ENCODE assay signal across 14 cellular contexts in the genomic region with DNA sequence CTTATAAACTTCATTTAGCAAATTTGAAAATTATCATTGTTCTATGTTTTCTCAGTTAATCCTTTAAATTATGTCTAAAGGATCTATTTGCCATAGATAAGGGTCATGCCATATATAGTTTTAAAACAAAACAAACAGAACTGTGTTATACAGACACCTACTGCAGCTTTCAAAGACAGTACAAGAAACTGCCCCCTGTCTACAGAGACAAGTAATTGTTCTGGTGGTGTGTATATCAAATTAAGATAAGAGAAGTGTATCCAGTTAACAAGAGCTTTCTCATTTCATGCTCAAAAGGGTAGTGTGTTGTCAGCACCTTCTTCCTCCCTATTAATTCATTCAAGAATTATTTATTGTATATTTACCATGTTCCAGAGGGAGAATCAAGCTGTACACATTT.
DNase-seq lines count a peak whose midpoint lies in the region; ATAC-seq, FAIRE-seq and TF ChIP-seq lines count a peak whose summit lies in the region.
"Had no signal": no experiment of that assay in that cellular context is flagged by ENCODE, and none has a peak within 500 bp of the region (broad histone marks: within the 10 kb centered on the region; RNA-seq: fewer than 3 reads in every experiment).

No MANE protein-coding gene starts in this region.

- intact Hi-C loops in upper lobe of right lung (cut with DNase I), result loop anchor here (5.0 kb wide), 1 partner anchor 326 kb away; no protein-coding TSS in a partner anchor
- intact Hi-C loops in activated naive CD4-positive, alpha-beta T cell treated with anti-CD3 and anti-CD28 coated beads for 36 hours (cut with micrococcal nuclease), result no loop called here
- intact Hi-C loops in CD8-positive, alpha-beta T cell (cut with DNase I, micrococcal nuclease), result loop anchor here in 1 of 2 experiments (10.0 kb wide), 1 partner anchor 328 kb away; no protein-coding TSS in a partner anchor

- CTCF ChIA-PET in activated naive CD4-positive, alpha-beta T cell treated with anti-CD3 and anti-CD28 coated beads for 36 hours (lab: Charles Lee), result interaction anchor here (0.7 to 5.7 kb wide), 4 partner anchors 140 to 331 kb away, joined by 3 to 34 read pairs (median 4); no protein-coding TSS in a partner anchor
- CTCF ChIA-PET in CD8-positive, alpha-beta T cell (lab: Charles Lee), result no interaction called here

- H2BK120ac ChIP-seq in mesenchymal stem cell (ENCODE audit: low read depth, low read length), result no peak overlapping the region

- H3F3A ChIP-seq in MM.1S (ENCODE audit: insufficient read depth, low read length), result no peaks in the 10 kb centered on the region

- H3K4me3 ChIP-seq in MM.1S (ENCODE audit: low read length), result no peak overlapping the region
- H3K4me3 ChIP-seq in bronchial epithelial cell (ENCODE audit: low read depth, low read length), result no peak overlapping the region
- H3K4me3 ChIP-seq in mesenchymal stem cell (ENCODE audit: insufficient read depth in 1 of 2, low read depth in 1 of 2, low read length in 2 of 2), result no peak overlapping the region
- H3K4me3 ChIP-seq in upper lobe of right lung, result no peak overlapping the region
- H3K4me3 ChIP-seq in CD8-positive, alpha-beta T cell (ENCODE audit: low read depth, low read length), result no peak overlapping the region

- H3K79me1 ChIP-seq in mesenchymal stem cell (replicated peaks; ENCODE audit: low read length, poor library complexity, severe bottlenecking), result no peaks in the 10 kb centered on the region

- H2BK12ac ChIP-seq in mesenchymal stem cell (ENCODE audit: low read length in 2 of 2), result no peak overlapping the region

- no peak overlapping the region for H3K23ac ChIP-seq in mesenchymal stem cell (ENCODE audit: low read length in 2 of 2)

- peak; percentile 21; the same call in 1 of the 2 replicates for TF ChIP-seq CTCF in MM.1S (IDR thresholded peaks at IDR 0.05; ENCODE audit: low read length)
- peak; percentile 33 for TF ChIP-seq CTCF in bronchial epithelial cell (IDR thresholded peaks at IDR 0.05; ENCODE audit: insufficient read depth, low read length, severe bottlenecking)
- TF ChIP-seq CTCF in upper lobe of right lung (IDR thresholded peaks at IDR 0.05), result no peak
- no peak for TF ChIP-seq CTCF in CD8-positive, alpha-beta T cell (IDR thresholded peaks at IDR 0.05)

- no peaks in the 10 kb centered on the region for H4K20me1 ChIP-seq in MM.1S (ENCODE audit: insufficient read depth, low read length)

- H2BK15ac ChIP-seq in mesenchymal stem cell (ENCODE audit: low read depth, poor library complexity, severe bottlenecking), result no peak overlapping the region

- peaks cover 26% of the 10 kb centered on the region for H3K79me2 ChIP-seq in MM.1S (ENCODE audit: low read length)

- H3K27ac Mint-ChIP-seq in activated naive CD4-positive, alpha-beta T cell treated with anti-CD3 and anti-CD28 coated beads for 36 hours, result no peak overlapping the region
- no peak overlapping the region for H3K27ac Mint-ChIP-seq in activated naive CD4-positive, alpha-beta T cell treated with anti-CD3 and anti-CD28 coated beads, Interleukin-2, amount 50 U/mL, for 72 hours
- H3K27ac Mint-ChIP-seq in CD8-positive, alpha-beta T cell, result no peak overlapping the region

- DNase-seq in DMS79 (lab: John Stamatoyannopoulos, UW) (peak; percentile 2), MM.1S (no peak), bronchial epithelial cell (ENCODE audit: low read depth) (peak; percentile 19), mesenchymal stem cell (peak; percentile 18), upper lobe of right lung (no peak)
- no peak for DNase-seq in activated naive CD4-positive, alpha-beta T cell treated with anti-CD3 and anti-CD28 coated beads for 36 hours
- no peak for DNase-seq in activated naive CD4-positive, alpha-beta T cell treated with anti-CD3 and anti-CD28 coated beads, Interleukin-2, amount 50 U/mL, for 72 hours (ENCODE audit: low spot score in 2 of 2)
- DNase-seq in CD8-positive, alpha-beta T cell, result no peak
- DNase-seq: activated CD8-positive, alpha-beta memory T cell treated with anti-CD3 and anti-CD28 coated beads for 24 hours; head of caudate nucleus; NCI-H2171 treated with DMSO at 0.1 percent for 48 hours; stimulated activated naive CD4-positive, alpha-beta T cell had no signal

- no peak overlapping the region for H4K8ac ChIP-seq in mesenchymal stem cell (ENCODE audit: low read length)

- H3K9ac ChIP-seq in MM.1S (ENCODE audit: low read length), result no peak overlapping the region
- H3K9ac ChIP-seq in mesenchymal stem cell (ENCODE audit: low read length), result no peak overlapping the region

- no peaks in the 10 kb centered on the region for H3K9me2 ChIP-seq in MM.1S (replicated peaks; ENCODE audit: insufficient read depth, low read length)

- H3K27me3 ChIP-seq in MM.1S (replicated peaks; ENCODE audit: insufficient read depth, low read length) (no peaks in the 10 kb centered on the region), bronchial epithelial cell (ENCODE audit: control insufficient read depth, insufficient read depth, low read length) (no peaks in the 10 kb centered on the region), mesenchymal stem cell (ENCODE audit: control insufficient read depth in 1 of 2, insufficient read depth in 1 of 2, low read length in 2 of 2) (no peaks in the 10 kb centered on the region), upper lobe of right lung (no peaks in the 10 kb centered on the region)
- H3K27me3 ChIP-seq in CD8-positive, alpha-beta T cell (ENCODE audit: insufficient read depth, low read length), result no peaks in the 10 kb centered on the region

- no peaks in the 10 kb centered on the region for H3K9me3 Mint-ChIP-seq in activated naive CD4-positive, alpha-beta T cell treated with anti-CD3 and anti-CD28 coated beads for 36 hours
- peaks cover 0 to 4% of the 10 kb centered on the region in 2 donors for H3K9me3 Mint-ChIP-seq in activated naive CD4-positive, alpha-beta T cell treated with anti-CD3 and anti-CD28 coated beads, Interleukin-2, amount 50 U/mL, for 72 hours
- H3K9me3 Mint-ChIP-seq in CD8-positive, alpha-beta T cell, result no peaks in the 10 kb centered on the region

- ATAC-seq in upper lobe of right lung, result no peak
- ATAC-seq in activated naive CD4-positive, alpha-beta T cell treated with anti-CD3 and anti-CD28 coated beads, Interleukin-2, amount 50 U/mL, for 72 hours, result no peak
- ATAC-seq in CD8-positive, alpha-beta T cell, result no peak

- H4K91ac ChIP-seq in mesenchymal stem cell (ENCODE audit: low read length), result no peak overlapping the region

- H3K4me1 Mint-ChIP-seq in activated naive CD4-positive, alpha-beta T cell treated with anti-CD3 and anti-CD28 coated beads for 36 hours (ENCODE audit: low read depth), result no peaks in the 10 kb centered on the region
- no peaks in the 10 kb centered on the region for H3K4me1 Mint-ChIP-seq in CD8-positive, alpha-beta T cell (ENCODE audit: low read depth)

- no peak overlapping the region for H3K18ac ChIP-seq in mesenchymal stem cell (ENCODE audit: low read depth in 1 of 2, low read length in 2 of 2)

- H3K4me3 Mint-ChIP-seq in activated naive CD4-positive, alpha-beta T cell treated with anti-CD3 and anti-CD28 coated beads for 36 hours, result no peak overlapping the region
- H3K4me3 Mint-ChIP-seq in CD8-positive, alpha-beta T cell, result no peak overlapping the region

- no peak overlapping the region for H2AK5ac ChIP-seq in mesenchymal stem cell (ENCODE audit: low read length, severe bottlenecking)

- H3K4me2 ChIP-seq in MM.1S (ENCODE audit: low read depth, low read length), result no peak overlapping the region
- H3K4me2 ChIP-seq in mesenchymal stem cell (ENCODE audit: low read length, poor library complexity, severe bottlenecking), result no peak overlapping the region

- H3K4me1 ChIP-seq in MM.1S (ENCODE audit: low read length), result no peaks in the 10 kb centered on the region
- no peaks in the 10 kb centered on the region for H3K4me1 ChIP-seq in mesenchymal stem cell (ENCODE audit: control insufficient read depth, insufficient read depth, low read depth, low read length)
- H3K4me1 ChIP-seq in upper lobe of right lung, result no peaks in the 10 kb centered on the region
- H3K4me1 ChIP-seq in CD8-positive, alpha-beta T cell (ENCODE audit: insufficient read depth, low read length), result no peaks in the 10 kb centered on the region

- no peak overlapping the region for H3K14ac ChIP-seq in mesenchymal stem cell (ENCODE audit: low read length in 2 of 2)

- H3K27me3 Mint-ChIP-seq in activated naive CD4-positive, alpha-beta T cell treated with anti-CD3 and anti-CD28 coated beads for 36 hours (ENCODE audit: low read depth), result peaks cover 7% of the 10 kb centered on the region
- peaks cover 5% of the 10 kb centered on the region for H3K27me3 Mint-ChIP-seq in CD8-positive, alpha-beta T cell (ENCODE audit: low read depth)

- H3K36me3 ChIP-seq in MM.1S (replicated peaks; ENCODE audit: insufficient read depth, low read length) (no peaks in the 10 kb centered on the region), bronchial epithelial cell (ENCODE audit: control insufficient read depth, insufficient read depth, low read length) (no peaks in the 10 kb centered on the region), mesenchymal stem cell (ENCODE audit: control insufficient read depth in 1 of 2, insufficient read depth in 2 of 2, low read depth in 1 of 2, low read length in 2 of 2) (no peaks in the 10 kb centered on the region), upper lobe of right lung (no peaks in the 10 kb centered on the region)
- no peaks in the 10 kb centered on the region for H3K36me3 ChIP-seq in CD8-positive, alpha-beta T cell (ENCODE audit: insufficient read depth, low read length)

- H3K36me3 Mint-ChIP-seq in activated naive CD4-positive, alpha-beta T cell treated with anti-CD3 and anti-CD28 coated beads for 36 hours (ENCODE audit: low read depth), result no peaks in the 10 kb centered on the region
- no peaks in the 10 kb centered on the region for H3K36me3 Mint-ChIP-seq in activated naive CD4-positive, alpha-beta T cell treated with anti-CD3 and anti-CD28 coated beads, Interleukin-2, amount 50 U/mL, for 72 hours
- no peaks in the 10 kb centered on the region for H3K36me3 Mint-ChIP-seq in CD8-positive, alpha-beta T cell

- H2AFZ ChIP-seq in MM.1S (ENCODE audit: low read length) (no peak overlapping the region), mesenchymal stem cell (ENCODE audit: low read depth, low read length) (no peak overlapping the region)

- no peak overlapping the region for H2BK5ac ChIP-seq in mesenchymal stem cell (ENCODE audit: low read depth, low read length, poor library complexity, severe bottlenecking)

- FAIRE-seq in bronchial epithelial cell (lab: Jason Lieb, UNC), result no peak
- FAIRE-seq: G401.6, HTR-8/SVneo had no signal

- H3K4ac ChIP-seq in mesenchymal stem cell (ENCODE audit: low read depth in 1 of 2, low read length in 2 of 2), result no peak overlapping the region

- no peaks in the 10 kb centered on the region for H3K9me3 ChIP-seq in MM.1S (replicated peaks; ENCODE audit: insufficient read depth, low read length)
- no peaks in the 10 kb centered on the region for H3K9me3 ChIP-seq in mesenchymal stem cell (ENCODE audit: control insufficient read depth, low read length)
- no peaks in the 10 kb centered on the region for H3K9me3 ChIP-seq in upper lobe of right lung
- H3K9me3 ChIP-seq in CD8-positive, alpha-beta T cell (ENCODE audit: low read length), result no peaks in the 10 kb centered on the region

- POLR2A ChIA-PET in CD8-positive, alpha-beta T cell (lab: Charles Lee), result no interaction called here

- H3K27ac ChIP-seq in MM.1S (ENCODE audit: low read length) (no peak overlapping the region), mesenchymal stem cell (ENCODE audit: low read length, poor library complexity, severe bottlenecking) (no peak overlapping the region), upper lobe of right lung (no peak overlapping the region)
- H3K27ac ChIP-seq in CD8-positive, alpha-beta T cell (ENCODE audit: low read depth, low read length), result no peak overlapping the region

Comparison
In these comparisons a context has a peak if more than half of its experiments do, and no peak if none do; other contexts are left out.
1. DNase-seq: peak in DMS79 (single experiment), bronchial epithelial cell (single experiment) and mesenchymal stem cell (single experiment); none in MM.1S (single experiment), upper lobe of right lung (single experiment), activated naive CD4-positive, alpha-beta T cell treated with anti-CD3 and anti-CD28 coated beads for 36 hours (single experiment), activated naive CD4-positive, alpha-beta T cell treated with anti-CD3 and anti-CD28 coated beads, Interleukin-2, amount 50 U/mL, for 72 hours (0 of 2) and CD8-positive, alpha-beta T cell (0 of 7).
2. CTCF ChIP-seq: peak in MM.1S (single experiment) and bronchial epithelial cell (single experiment); none in upper lobe of right lung (single experiment) and CD8-positive, alpha-beta T cell (single experiment).